ENCODE assay signal across 11 cellular contexts in the genomic region with DNA sequence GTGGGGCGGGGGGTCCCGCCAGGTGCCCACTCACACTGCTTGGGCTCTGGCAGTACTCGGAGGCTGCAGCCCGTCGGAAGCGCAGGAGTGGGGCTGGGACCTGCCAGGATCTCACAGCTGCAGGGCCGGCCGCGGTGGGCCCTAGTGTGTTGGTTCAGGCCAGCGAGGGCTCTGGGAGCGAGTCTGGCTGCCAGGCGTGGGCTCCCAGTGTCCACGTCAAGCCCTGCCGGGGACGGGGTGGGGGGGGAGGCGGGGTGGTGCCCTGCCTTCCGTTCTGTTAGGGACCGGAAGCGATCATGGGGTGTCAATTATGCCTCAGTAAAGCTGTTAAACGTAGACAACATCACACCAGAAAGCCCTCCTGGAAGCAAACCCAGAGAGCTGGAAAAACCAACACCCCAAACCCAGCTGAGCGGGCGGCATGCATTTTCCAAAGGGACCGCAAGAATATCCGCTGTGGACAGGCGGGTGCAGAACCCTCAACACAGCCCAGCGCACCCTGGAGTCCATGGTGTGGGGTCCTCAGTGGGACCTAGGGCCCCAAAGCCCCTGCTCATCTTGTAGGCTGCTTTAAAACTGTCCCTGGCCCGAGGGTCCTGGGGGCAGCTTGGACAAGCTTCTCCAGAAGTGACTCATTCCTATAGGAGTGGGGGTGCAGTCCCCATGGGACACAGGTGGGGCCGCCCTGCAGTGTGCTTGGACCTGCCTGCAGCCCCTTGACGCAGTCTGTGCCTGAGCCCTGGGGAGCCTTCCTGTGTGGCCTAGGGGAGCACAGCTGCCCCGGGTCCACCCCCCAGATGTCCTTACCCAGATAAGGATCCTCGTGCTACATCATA. TPM values are rescaled to one million over a fixed set of nuclear protein-coding genes. Genes with fewer than 3 reads are reported as not detected.
DNase-seq lines count a peak whose midpoint lies in the region; ATAC-seq and TF ChIP-seq lines count a peak whose summit lies in the region.
"Had no signal": no experiment of that assay in that cellular context is flagged by ENCODE, and none has a peak within 500 bp of the region (broad histone marks: within the 10 kb centered on the region; RNA-seq: fewer than 3 reads in every experiment).

No MANE protein-coding gene starts in this region.

- intact Hi-C loops in CD4-positive, alpha-beta T cell (cut with DNase I, micrococcal nuclease), result loop anchor here (2.0 to 10.0 kb wide), 10 partner anchors 135 to 1665 kb away; a partner anchor contains a TSS

- POLR2A ChIA-PET in CD4-positive, alpha-beta T cell (lab: Charles Lee), result no interaction called here

- peaks cover 38% of the 10 kb centered on the region for H3K4me1 Mint-ChIP-seq in CD4-positive, alpha-beta T cell (ENCODE audit: low read depth)
- H3K4me1 Mint-ChIP-seq in brain, result peaks cover 32% of the 10 kb centered on the region

- no peak for TF ChIP-seq RAD21 in neural cell (conservative IDR thresholded peaks at IDR 0.05)

- H2AFZ ChIP-seq in neural cell (ENCODE audit: low read depth, low read length), result no peak overlapping the region

- no peaks in the 10 kb centered on the region for H3K9me3 Mint-ChIP-seq in CD4-positive, alpha-beta T cell
- peaks cover 0 to 4% (median 0%) of the 10 kb centered on the region in 5 experiments for H3K9me3 Mint-ChIP-seq in brain

- H3K36me3 ChIP-seq in neural cell (ENCODE audit: insufficient read depth, low read length), result no peaks in the 10 kb centered on the region
- H3K36me3 ChIP-seq: cardiac muscle cell had no signal

- no peaks in the 10 kb centered on the region for H3K9me2 ChIP-seq in neural cell (ENCODE audit: insufficient read depth, low read length)

- no peak overlapping the region for H3K27ac Mint-ChIP-seq in CD4-positive, alpha-beta T cell
- H3K27ac Mint-ChIP-seq in brain, result peak overlapping the region in 1 of 5 experiments; percentile 48

- no peaks in the 10 kb centered on the region for H3K27me3 Mint-ChIP-seq in CD4-positive, alpha-beta T cell
- peaks cover 8% of the 10 kb centered on the region for H3K27me3 Mint-ChIP-seq in brain

- no peak for ATAC-seq in CD4-positive, alpha-beta T cell (ENCODE audit: poor library complexity)
- no peak for ATAC-seq in GM19324 (IDR thresholded peaks at IDR 0.05; ENCODE audit: low FRiP score, unreplicated experiment)
- ATAC-seq in GM18861 (IDR thresholded peaks at IDR 0.05; ENCODE audit: unreplicated experiment), result no peak

- peak in 1 of 10 experiments; percentile 0 for DNase-seq in CD4-positive, alpha-beta T cell
- DNase-seq in GM13977 (ENCODE audit: low spot score), result peak; percentile 39
- no peak for DNase-seq in LoVo (ENCODE audit: low spot score)
- no peak for DNase-seq in kidney tubule cell (ENCODE audit: low spot score)
- DNase-seq: NCI-H2029 had no signal

- H3K27ac ChIP-seq in CD4-positive, alpha-beta T cell (ENCODE audit: low read depth, low read length), result no peak overlapping the region
- no peak overlapping the region for H3K27ac ChIP-seq in neural cell (ENCODE audit: low read length)
- H3K27ac ChIP-seq: cardiac muscle cell had no signal

- peak overlapping the region; percentile 71 for H3K9ac ChIP-seq in neural cell (ENCODE audit: low read length)

- H3K4me3 ChIP-seq in neural cell (ENCODE audit: low read length), result no peak overlapping the region

- TF ChIP-seq EP300 in neural cell (conservative IDR thresholded peaks at IDR 0.05; ENCODE audit: poor library complexity, severe bottlenecking), result no peak

- H3K4me3 Mint-ChIP-seq in CD4-positive, alpha-beta T cell, result peak overlapping the region; percentile 87
- H3K4me3 Mint-ChIP-seq in brain, result peak overlapping the region; percentile 21 to 64 (median 53)

- H3K4me2 ChIP-seq in neural cell (ENCODE audit: low read length), result no peak overlapping the region

- no peaks in the 10 kb centered on the region for H3K27me3 ChIP-seq in CD4-positive, alpha-beta T cell (ENCODE audit: control insufficient read depth, insufficient read depth, low read length)
- H3K27me3 ChIP-seq in neural cell (ENCODE audit: insufficient read depth, low read depth, low read length), result no peaks in the 10 kb centered on the region

- in situ Hi-C loops in GM13977 (cut with MboI; ENCODE audit: low pct_unique_long_range_greater_than_20kb, low sequenced_read_pairs, unreplicated experiment), result no loop called here

- H3K79me2 ChIP-seq in neural cell (replicated peaks; ENCODE audit: insufficient read depth, low read length), result peaks cover 28% of the 10 kb centered on the region

- H3K9me3 ChIP-seq in CD4-positive, alpha-beta T cell (ENCODE audit: control insufficient read depth, low read length), result no peaks in the 10 kb centered on the region
- H3K9me3 ChIP-seq in neural cell (ENCODE audit: low read length), result no peaks in the 10 kb centered on the region
- H3K9me3 ChIP-seq: left lung had no signal

- no peaks in the 10 kb centered on the region for H3F3A ChIP-seq in neural cell (ENCODE audit: insufficient read depth, low read length, poor library complexity, severe bottlenecking)

- H3K36me3 Mint-ChIP-seq in CD4-positive, alpha-beta T cell (ENCODE audit: low read depth), result no peaks in the 10 kb centered on the region
- H3K36me3 Mint-ChIP-seq in brain, result peaks cover 7% of the 10 kb centered on the region

- TF ChIP-seq CTCF in CD4-positive, alpha-beta T cell (IDR thresholded peaks at IDR 0.05), result no peak
- TF ChIP-seq CTCF in GM13977 (IDR thresholded peaks at IDR 0.05; ENCODE audit: extremely low read depth, insufficient read depth, missing control alignments) (no peak), brain (conservative IDR thresholded peaks at IDR 0.05) (no peak), neural cell (IDR thresholded peaks at IDR 0.05; ENCODE audit: poor library complexity, severe bottlenecking) (no peak)

- H4K20me1 ChIP-seq in neural cell (ENCODE audit: insufficient read depth), result no peaks in the 10 kb centered on the region

- CTCF ChIA-PET in CD4-positive, alpha-beta T cell (lab: Charles Lee), result no interaction called here

TF ChIP-seq in neural cell, 6 proteins besides CTCF, POLR2A, EP300 and RAD21:
- TF ChIP-seq SMC3 (conservative IDR thresholded peaks at IDR 0.05; ENCODE audit: poor library complexity) (no peak), MXI1 (conservative IDR thresholded peaks at IDR 0.05; ENCODE audit: poor library complexity, severe bottlenecking) (no peak), POLR2AphosphoS5 (IDR thresholded peaks at IDR 0.05) (no peak), EZH2 (IDR thresholded peaks at IDR 0.05; ENCODE audit: borderline replicate concordance, insufficient read depth, low read length, poor library complexity, severe bottlenecking) (no peak), TAF1 (IDR thresholded peaks at IDR 0.05; ENCODE audit: low read depth) (no peak)
- TF ChIP-seq, protein P1, sequence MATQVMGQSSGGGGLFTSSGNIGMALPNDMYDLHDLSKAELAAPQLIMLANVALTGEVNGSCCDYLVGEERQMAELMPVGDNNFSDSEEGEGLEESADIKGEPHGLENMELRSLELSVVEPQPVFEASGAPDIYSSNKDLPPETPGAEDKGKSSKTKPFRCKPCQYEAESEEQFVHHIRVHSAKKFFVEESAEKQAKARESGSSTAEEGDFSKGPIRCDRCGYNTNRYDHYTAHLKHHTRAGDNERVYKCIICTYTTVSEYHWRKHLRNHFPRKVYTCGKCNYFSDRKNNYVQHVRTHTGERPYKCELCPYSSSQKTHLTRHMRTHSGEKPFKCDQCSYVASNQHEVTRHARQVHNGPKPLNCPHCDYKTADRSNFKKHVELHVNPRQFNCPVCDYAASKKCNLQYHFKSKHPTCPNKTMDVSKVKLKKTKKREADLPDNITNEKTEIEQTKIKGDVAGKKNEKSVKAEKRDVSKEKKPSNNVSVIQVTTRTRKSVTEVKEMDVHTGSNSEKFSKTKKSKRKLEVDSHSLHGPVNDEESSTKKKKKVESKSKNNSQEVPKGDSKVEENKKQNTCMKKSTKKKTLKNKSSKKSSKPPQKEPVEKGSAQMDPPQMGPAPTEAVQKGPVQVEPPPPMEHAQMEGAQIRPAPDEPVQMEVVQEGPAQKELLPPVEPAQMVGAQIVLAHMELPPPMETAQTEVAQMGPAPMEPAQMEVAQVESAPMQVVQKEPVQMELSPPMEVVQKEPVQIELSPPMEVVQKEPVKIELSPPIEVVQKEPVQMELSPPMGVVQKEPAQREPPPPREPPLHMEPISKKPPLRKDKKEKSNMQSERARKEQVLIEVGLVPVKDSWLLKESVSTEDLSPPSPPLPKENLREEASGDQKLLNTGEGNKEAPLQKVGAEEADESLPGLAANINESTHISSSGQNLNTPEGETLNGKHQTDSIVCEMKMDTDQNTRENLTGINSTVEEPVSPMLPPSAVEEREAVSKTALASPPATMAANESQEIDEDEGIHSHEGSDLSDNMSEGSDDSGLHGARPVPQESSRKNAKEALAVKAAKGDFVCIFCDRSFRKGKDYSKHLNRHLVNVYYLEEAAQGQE (IDR thresholded peaks at IDR 0.05; ENCODE audit: borderline replicate concordance), result no peak

RNA-seq across cellular contexts. Expression of a gene that starts 1.3 kb away (rescaled TPM):
- total RNA-seq in CD4-positive, alpha-beta T cell, result 1 to 10 TPM; 7.1 to 8.7 TPM
- 64.3 TPM for polyA plus RNA-seq in brain (ENCODE audit: insufficient read depth, low read depth, low replicate concordance)
- 44.1 and 46.2 TPM in 2 replicates for polyA plus RNA-seq in neural cell
- 72.5 and 80.3 TPM in 2 replicates for polyA minus RNA-seq in neural cell
